1 cellular context compared by ENCODE assay signal in genomic region chr6:127547909-127548649, GRCh38.
TF ChIP-seq lines count a peak whose summit lies in the region.

No MANE protein-coding gene starts in this region.

TF ChIP-seq in GM23338, 12 proteins besides CTCF, POLR2A, EP300 and RAD21 (continued from another document):
- TF ChIP-seq REST (IDR thresholded peaks at IDR 0.05; ENCODE audit: unreplicated experiment) (no peak), POLR2AphosphoS5 (IDR thresholded peaks at IDR 0.05; ENCODE audit: low read depth) (no peak), ZNF462 (CRISPR knock-in tag; IDR thresholded peaks at IDR 0.05) (no peak)
